Comparison of ENCODE assay signal across 21 cellular contexts in genomic region chr12:87127272-87127671, GRCh38.
A peak's percentile ranks its signal among the peaks of the same experiment; 100 is the strongest.
DNase-seq lines count a peak whose midpoint lies in the region; ATAC-seq, FAIRE-seq and TF ChIP-seq lines count a peak whose summit lies in the region.
"Had no signal": no experiment of that assay in that cellular context is flagged by ENCODE, and none has a peak within 500 bp of the region (broad histone marks: within the 10 kb centered on the region; RNA-seq: fewer than 3 reads in every experiment).

No MANE protein-coding gene starts in this region.

- H3K27ac ChIP-seq in body of pancreas (no peak overlapping the region), esophagus muscularis mucosa (replicated peaks in 1 of 4) (no peak overlapping the region)

- no peak for TF ChIP-seq CTCF in bronchial epithelial cell (IDR thresholded peaks at IDR 0.05; ENCODE audit: insufficient read depth, low read length, severe bottlenecking)
- TF ChIP-seq CTCF in body of pancreas (IDR thresholded peaks at IDR 0.05) = no peak
- TF ChIP-seq CTCF in esophagus muscularis mucosa (IDR thresholded peaks at IDR 0.05) = no peak

- H3K9me3 ChIP-seq in body of pancreas (peaks cover 0 to 6% (median 0%) of the 10 kb centered on the region in 3 donors), esophagus muscularis mucosa (no peaks in the 10 kb centered on the region)
- H3K9me3 ChIP-seq: Caco-2 had no signal

- H3K27me3 ChIP-seq in bronchial epithelial cell (ENCODE audit: control insufficient read depth, insufficient read depth, low read length) (no peaks in the 10 kb centered on the region), body of pancreas (no peaks in the 10 kb centered on the region), esophagus muscularis mucosa (no peaks in the 10 kb centered on the region)

- TF ChIP-seq POLR2A in body of pancreas (IDR thresholded peaks at IDR 0.05) (no peak), esophagus muscularis mucosa (IDR thresholded peaks at IDR 0.05; ENCODE audit: low read depth) (no peak)

- DNase-seq in ELR (ENCODE audit: low read depth) (peak; percentile 41), NCI-H226 (peak; percentile 28), bronchial epithelial cell (ENCODE audit: low read depth) (peak; percentile 72), middle frontal gyrus (ENCODE audit: extremely low spot score, low spot score) (peak; percentile 35), NCI-H526 (lab: John Stamatoyannopoulos, UW) (no peak), NCI-H1417 (lab: John Stamatoyannopoulos, UW) (no peak), body of pancreas (no peak), esophagus muscularis mucosa (ENCODE audit: extremely low spot score) (no peak)
- DNase-seq: activated B cell treated with CpG ODN at 0.5 μM for 24 hours, Caco-2, GDM1, glutamatergic neuron, H9, immature natural killer cell, NCI-H2029, NCI-H748 treated with DMSO at 0.1 percent for 48 hours, nephron progenitor cell, retina, T-helper 1 cell had no signal

- intact Hi-C loops in body of pancreas (cut with DNase I) (no loop called here), esophagus muscularis mucosa (cut with DNase I) (no loop called here)

- no peak for ATAC-seq in body of pancreas

- H3K36me3 ChIP-seq in bronchial epithelial cell (ENCODE audit: control insufficient read depth, insufficient read depth, low read length) = no peaks in the 10 kb centered on the region
- H3K36me3 ChIP-seq in body of pancreas (replicated peaks in 1 of 2; ENCODE audit: insufficient read depth in 1 of 2, low read depth in 2 of 2) = no peaks in the 10 kb centered on the region
- no peaks in the 10 kb centered on the region for H3K36me3 ChIP-seq in esophagus muscularis mucosa

- FAIRE-seq in bronchial epithelial cell (lab: Jason Lieb, UNC) = no peak
- FAIRE-seq: GM12892, RCC 7860 had no signal

- H3K4me3 ChIP-seq in bronchial epithelial cell (ENCODE audit: low read depth, low read length) (no peak overlapping the region), body of pancreas (no peak overlapping the region), esophagus muscularis mucosa (no peak overlapping the region)

- TF ChIP-seq EP300 in esophagus muscularis mucosa (IDR thresholded peaks at IDR 0.05) = no peak

- H3K4me1 ChIP-seq in body of pancreas = no peaks in the 10 kb centered on the region
- no peaks in the 10 kb centered on the region for H3K4me1 ChIP-seq in esophagus muscularis mucosa
- H3K4me1 ChIP-seq: Caco-2 had no signal

Comparison
In these comparisons a context has a peak if more than half of its experiments do, and no peak if none do; other contexts are left out.
1. DNase-seq: peak in ELR (single experiment), NCI-H226 (single experiment), bronchial epithelial cell (single experiment) and middle frontal gyrus (single experiment); none in NCI-H526 (0 of 2), NCI-H1417 (0 of 3), body of pancreas (0 of 4) and esophagus muscularis mucosa (single experiment).